In the genomic region with DNA sequence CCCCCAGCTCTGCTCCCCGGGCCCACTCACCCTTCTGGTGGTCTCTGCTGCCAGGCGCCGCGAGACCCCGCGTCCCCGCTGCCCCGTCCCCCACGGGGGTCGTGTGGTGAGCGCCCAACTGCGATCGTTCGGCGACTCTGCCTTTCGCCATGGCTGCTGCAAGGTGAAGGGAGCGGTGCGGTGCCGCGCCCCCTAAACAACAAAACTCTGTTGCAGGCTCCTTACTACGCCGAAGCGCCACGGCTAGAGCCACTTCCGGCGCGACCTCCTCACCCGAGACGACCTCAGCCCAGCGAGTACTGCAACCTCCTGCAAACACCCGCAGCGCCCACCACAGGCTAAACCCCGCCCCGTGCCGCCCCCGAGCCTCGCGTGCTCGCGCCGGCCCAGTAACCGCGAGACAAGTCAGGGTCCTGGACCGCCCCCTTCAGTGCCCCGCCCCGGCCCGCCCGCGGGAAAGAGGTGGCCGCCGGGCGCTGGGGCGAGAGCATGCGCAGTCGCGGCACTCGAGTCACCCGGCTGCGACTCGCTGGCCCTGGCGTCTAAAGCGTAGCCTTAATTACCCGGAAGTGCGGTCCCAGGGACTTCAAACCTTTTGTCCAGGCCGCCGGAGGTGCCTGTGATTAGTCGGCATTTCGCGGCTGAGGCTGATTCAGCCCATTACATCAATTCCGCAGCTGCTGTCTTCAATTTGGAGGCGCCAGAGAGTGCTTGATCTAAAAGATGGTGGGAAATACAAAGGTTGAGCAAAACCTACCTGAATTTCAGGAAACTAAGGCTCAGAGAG, we compare ENCODE assay signal across 1 cellular context.
TF ChIP-seq lines count a peak whose summit lies in the region.

TMEM41B (minus strand) TSS at position 303 of the 787 bp plus-strand sequence; CDS start at position 151, 152 bp downstream.

TF ChIP-seq in GM12878, 131 proteins besides CTCF, POLR2A, EP300 and RAD21 (continued from another document and continues in another):
- no peak for TF ChIP-seq BCL3 (IDR thresholded peaks at IDR 0.05; ENCODE audit: borderline replicate concordance, insufficient read depth, low read depth, low read length, poor library complexity, severe bottlenecking)
- no peak for TF ChIP-seq REST (IDR thresholded peaks at IDR 0.05; ENCODE audit: low read depth, low read length)
- no peak; the same call in 1 of the 2 replicates for TF ChIP-seq SIN3A (IDR thresholded peaks at IDR 0.05; ENCODE audit: low read depth, low read length)
- TF ChIP-seq RFX5 (IDR thresholded peaks at IDR 0.05; ENCODE audit: low read depth, low read length): no peak
- TF ChIP-seq, protein P1, sequence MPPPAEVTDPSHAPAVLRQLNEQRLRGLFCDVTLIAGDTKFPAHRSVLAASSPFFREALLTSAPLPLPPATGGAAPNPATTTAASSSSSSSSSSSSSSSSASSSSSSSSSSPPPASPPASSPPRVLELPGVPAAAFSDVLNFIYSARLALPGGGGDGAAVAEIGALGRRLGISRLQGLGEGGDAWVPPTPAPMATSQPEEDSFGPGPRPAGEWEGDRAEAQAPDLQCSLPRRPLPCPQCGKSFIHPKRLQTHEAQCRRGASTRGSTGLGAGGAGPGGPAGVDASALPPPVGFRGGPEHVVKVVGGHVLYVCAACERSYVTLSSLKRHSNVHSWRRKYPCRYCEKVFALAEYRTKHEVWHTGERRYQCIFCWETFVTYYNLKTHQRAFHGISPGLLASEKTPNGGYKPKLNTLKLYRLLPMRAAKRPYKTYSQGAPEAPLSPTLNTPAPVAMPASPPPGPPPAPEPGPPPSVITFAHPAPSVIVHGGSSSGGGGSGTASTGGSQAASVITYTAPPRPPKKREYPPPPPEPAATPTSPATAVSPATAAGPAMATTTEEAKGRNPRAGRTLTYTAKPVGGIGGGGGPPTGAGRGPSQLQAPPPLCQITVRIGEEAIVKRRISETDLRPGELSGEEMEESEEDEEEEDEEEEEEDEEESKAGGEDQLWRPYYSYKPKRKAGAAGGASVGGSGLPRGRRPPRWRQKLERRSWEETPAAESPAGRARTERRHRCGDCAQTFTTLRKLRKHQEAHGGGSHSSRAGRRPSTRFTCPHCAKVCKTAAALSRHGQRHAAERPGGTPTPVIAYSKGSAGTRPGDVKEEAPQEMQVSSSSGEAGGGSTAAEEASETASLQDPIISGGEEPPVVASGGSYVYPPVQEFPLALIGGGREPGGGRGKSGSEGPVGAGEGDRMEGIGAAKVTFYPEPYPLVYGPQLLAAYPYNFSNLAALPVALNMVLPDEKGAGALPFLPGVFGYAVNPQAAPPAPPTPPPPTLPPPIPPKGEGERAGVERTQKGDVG (CRISPR knock-in tag; IDR thresholded peaks at IDR 0.05): no peak
- TF ChIP-seq, protein P2, sequence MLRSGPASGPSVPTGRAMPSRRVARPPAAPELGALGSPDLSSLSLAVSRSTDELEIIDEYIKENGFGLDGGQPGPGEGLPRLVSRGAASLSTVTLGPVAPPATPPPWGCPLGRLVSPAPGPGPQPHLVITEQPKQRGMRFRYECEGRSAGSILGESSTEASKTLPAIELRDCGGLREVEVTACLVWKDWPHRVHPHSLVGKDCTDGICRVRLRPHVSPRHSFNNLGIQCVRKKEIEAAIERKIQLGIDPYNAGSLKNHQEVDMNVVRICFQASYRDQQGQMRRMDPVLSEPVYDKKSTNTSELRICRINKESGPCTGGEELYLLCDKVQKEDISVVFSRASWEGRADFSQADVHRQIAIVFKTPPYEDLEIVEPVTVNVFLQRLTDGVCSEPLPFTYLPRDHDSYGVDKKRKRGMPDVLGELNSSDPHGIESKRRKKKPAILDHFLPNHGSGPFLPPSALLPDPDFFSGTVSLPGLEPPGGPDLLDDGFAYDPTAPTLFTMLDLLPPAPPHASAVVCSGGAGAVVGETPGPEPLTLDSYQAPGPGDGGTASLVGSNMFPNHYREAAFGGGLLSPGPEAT (IDR thresholded peaks at IDR 0.05; ENCODE audit: low read depth): peak; percentile 34; the same call in 1 of the 2 replicates
- TF ChIP-seq, protein P3, sequence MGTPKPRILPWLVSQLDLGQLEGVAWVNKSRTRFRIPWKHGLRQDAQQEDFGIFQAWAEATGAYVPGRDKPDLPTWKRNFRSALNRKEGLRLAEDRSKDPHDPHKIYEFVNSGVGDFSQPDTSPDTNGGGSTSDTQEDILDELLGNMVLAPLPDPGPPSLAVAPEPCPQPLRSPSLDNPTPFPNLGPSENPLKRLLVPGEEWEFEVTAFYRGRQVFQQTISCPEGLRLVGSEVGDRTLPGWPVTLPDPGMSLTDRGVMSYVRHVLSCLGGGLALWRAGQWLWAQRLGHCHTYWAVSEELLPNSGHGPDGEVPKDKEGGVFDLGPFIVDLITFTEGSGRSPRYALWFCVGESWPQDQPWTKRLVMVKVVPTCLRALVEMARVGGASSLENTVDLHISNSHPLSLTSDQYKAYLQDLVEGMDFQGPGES (IDR thresholded peaks at IDR 0.05): no peak
- TF ChIP-seq CHD1 (IDR thresholded peaks at IDR 0.05; ENCODE audit: low read depth, low read length): no peak
- TF ChIP-seq FOS (IDR thresholded peaks at IDR 0.05; ENCODE audit: borderline replicate concordance, extremely low read depth, insufficient read length): no peak
- TF ChIP-seq BRCA1 (IDR thresholded peaks at IDR 0.05; ENCODE audit: low read depth, low read length): peak; percentile 57
- TF ChIP-seq, protein P4, sequence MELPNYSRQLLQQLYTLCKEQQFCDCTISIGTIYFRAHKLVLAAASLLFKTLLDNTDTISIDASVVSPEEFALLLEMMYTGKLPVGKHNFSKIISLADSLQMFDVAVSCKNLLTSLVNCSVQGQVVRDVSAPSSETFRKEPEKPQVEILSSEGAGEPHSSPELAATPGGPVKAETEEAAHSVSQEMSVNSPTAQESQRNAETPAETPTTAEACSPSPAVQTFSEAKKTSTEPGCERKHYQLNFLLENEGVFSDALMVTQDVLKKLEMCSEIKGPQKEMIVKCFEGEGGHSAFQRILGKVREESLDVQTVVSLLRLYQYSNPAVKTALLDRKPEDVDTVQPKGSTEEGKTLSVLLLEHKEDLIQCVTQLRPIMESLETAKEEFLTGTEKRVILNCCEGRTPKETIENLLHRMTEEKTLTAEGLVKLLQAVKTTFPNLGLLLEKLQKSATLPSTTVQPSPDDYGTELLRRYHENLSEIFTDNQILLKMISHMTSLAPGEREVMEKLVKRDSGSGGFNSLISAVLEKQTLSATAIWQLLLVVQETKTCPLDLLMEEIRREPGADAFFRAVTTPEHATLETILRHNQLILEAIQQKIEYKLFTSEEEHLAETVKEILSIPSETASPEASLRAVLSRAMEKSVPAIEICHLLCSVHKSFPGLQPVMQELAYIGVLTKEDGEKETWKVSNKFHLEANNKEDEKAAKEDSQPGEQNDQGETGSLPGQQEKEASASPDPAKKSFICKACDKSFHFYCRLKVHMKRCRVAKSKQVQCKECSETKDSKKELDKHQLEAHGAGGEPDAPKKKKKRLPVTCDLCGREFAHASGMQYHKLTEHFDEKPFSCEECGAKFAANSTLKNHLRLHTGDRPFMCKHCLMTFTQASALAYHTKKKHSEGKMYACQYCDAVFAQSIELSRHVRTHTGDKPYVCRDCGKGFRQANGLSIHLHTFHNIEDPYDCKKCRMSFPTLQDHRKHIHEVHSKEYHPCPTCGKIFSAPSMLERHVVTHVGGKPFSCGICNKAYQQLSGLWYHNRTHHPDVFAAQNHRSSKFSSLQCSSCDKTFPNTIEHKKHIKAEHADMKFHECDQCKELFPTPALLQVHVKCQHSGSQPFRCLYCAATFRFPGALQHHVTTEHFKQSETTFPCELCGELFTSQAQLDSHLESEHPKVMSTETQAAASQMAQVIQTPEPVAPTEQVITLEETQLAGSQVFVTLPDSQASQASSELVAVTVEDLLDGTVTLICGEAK (IDR thresholded peaks at IDR 0.05; ENCODE audit: borderline replicate concordance): peak; percentile 86
- TF ChIP-seq ZZZ3 (IDR thresholded peaks at IDR 0.05; ENCODE audit: control insufficient read depth, insufficient read length, low read depth): no peak
- peak; percentile 74; the same call in 1 of the 2 replicates for TF ChIP-seq MXI1 (IDR thresholded peaks at IDR 0.05; ENCODE audit: low read depth, low read length)
- no peak for TF ChIP-seq EZH2 (IDR thresholded peaks at IDR 0.05; ENCODE audit: borderline replicate concordance, control insufficient read depth, low read depth, low read length)
- TF ChIP-seq PAX5 (IDR thresholded peaks at IDR 0.05; ENCODE audit: borderline replicate concordance, low read depth, low read length): peak; percentile 66; the same call in 1 of the 2 replicates
- peak in 1 of 2 experiments; percentile 84; a peak in 1 of 3 replicates for TF ChIP-seq EGR1 (IDR thresholded peaks at IDR 0.05; ENCODE audit: borderline replicate concordance in 1 of 2, low read depth in 2 of 2, low read length in 2 of 2)
- peak; percentile 26 for TF ChIP-seq CUX1 (IDR thresholded peaks at IDR 0.05; ENCODE audit: insufficient replicate concordance, low read depth, low read length)
- TF ChIP-seq NFIC (IDR thresholded peaks at IDR 0.05; ENCODE audit: low read depth, low read length): no peak
- no peak for TF ChIP-seq ASH2L (IDR thresholded peaks at IDR 0.05; ENCODE audit: borderline replicate concordance, low read depth)
- TF ChIP-seq KLF5 (IDR thresholded peaks at IDR 0.05; ENCODE audit: partially characterized antibody): no peak
- TF ChIP-seq TCF7 (IDR thresholded peaks at IDR 0.05; ENCODE audit: borderline replicate concordance): no peak
- TF ChIP-seq, protein P5, sequence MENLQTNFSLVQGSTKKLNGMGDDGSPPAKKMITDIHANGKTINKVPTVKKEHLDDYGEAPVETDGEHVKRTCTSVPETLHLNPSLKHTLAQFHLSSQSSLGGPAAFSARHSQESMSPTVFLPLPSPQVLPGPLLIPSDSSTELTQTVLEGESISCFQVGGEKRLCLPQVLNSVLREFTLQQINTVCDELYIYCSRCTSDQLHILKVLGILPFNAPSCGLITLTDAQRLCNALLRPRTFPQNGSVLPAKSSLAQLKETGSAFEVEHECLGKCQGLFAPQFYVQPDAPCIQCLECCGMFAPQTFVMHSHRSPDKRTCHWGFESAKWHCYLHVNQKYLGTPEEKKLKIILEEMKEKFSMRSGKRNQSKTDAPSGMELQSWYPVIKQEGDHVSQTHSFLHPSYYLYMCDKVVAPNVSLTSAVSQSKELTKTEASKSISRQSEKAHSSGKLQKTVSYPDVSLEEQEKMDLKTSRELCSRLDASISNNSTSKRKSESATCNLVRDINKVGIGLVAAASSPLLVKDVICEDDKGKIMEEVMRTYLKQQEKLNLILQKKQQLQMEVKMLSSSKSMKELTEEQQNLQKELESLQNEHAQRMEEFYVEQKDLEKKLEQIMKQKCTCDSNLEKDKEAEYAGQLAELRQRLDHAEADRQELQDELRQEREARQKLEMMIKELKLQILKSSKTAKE (IDR thresholded peaks at IDR 0.05; ENCODE audit: low read depth, poor library complexity, severe bottlenecking): no peak
- TF ChIP-seq STAT1 (conservative IDR thresholded peaks at IDR 0.05): no peak
- TF ChIP-seq SMC3 (IDR thresholded peaks at IDR 0.05; ENCODE audit: borderline replicate concordance, low read length): no peak
